ENCODE assay signal across 37 cellular contexts in the genomic region with DNA sequence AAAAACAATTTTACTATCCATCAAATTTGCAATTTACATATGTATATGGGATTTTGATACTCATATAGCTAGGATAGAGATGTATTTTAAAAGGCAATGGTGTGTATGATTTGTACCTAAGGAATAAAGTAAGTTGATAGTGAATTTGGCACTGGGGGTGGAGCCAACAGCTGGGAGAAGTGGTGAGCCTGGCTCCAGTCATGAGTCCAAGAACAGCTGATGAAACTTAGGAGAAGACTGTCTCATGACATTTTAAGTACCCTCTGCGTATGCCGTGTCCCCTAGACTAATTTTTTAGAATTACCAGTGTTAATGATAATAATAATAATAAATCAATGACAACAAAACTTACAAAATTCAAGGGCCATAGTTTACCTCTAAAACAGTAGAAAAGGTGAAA.
"Had no signal": no experiment of that assay in that cellular context is flagged by ENCODE, and none has a peak within 500 bp of the region (broad histone marks: within the 10 kb centered on the region; RNA-seq: fewer than 3 reads in every experiment).

No MANE protein-coding gene starts in this region.

- H3K27me3 ChIP-seq: ascending aorta, body of pancreas, cardiac muscle cell had no signal

- H3K4me1 Mint-ChIP-seq: activated CD4-positive, alpha-beta memory T cell treated with anti-CD3 and anti-CD28 coated beads, Interleukin-2, amount 10 ng/mL, durations not matched to agents 7 days and 5 days; activated CD4-positive, alpha-beta T cell treated with anti-CD3 and anti-CD28 coated beads for 36 hours; activated CD4-positive, alpha-beta T cell treated with anti-CD3 and anti-CD28 coated beads, Interleukin-2, amount 10 ng/mL, durations not matched to agents 7 days and 5 days; activated CD8-positive, alpha-beta memory T cell treated with anti-CD3 and anti-CD28 coated beads, Interleukin-2, amount 10 ng/mL, durations not matched to agents 7 days and 5 days; activated naive CD4-positive, alpha-beta T cell treated with anti-CD3 and anti-CD28 coated beads, Interleukin-2, amount 10 ng/mL, durations not matched to agents 7 days and 5 days; activated naive CD4-positive, alpha-beta T cell treated with anti-CD3 and anti-CD28 coated beads, Interleukin-2, amount 50 U/mL, for 24 hours; activated naive CD8-positive, alpha-beta T cell treated with anti-CD3 and anti-CD28 coated beads, Interleukin-2, amount 10 ng/mL, durations not matched to agents 7 days and 5 days; activated naive CD8-positive, alpha-beta T cell treated with anti-CD3 and anti-CD28 coated beads, Interleukin-2, amount 50 U/mL, for 24 hours; central memory CD8-positive, alpha-beta T cell had no signal

- H3K9me3 Mint-ChIP-seq: activated CD4-positive, alpha-beta memory T cell treated with anti-CD3 and anti-CD28 coated beads, Interleukin-2, amount 10 ng/mL, durations not matched to agents 7 days and 5 days; activated naive CD4-positive, alpha-beta T cell treated with anti-CD3 and anti-CD28 coated beads, Interleukin-2, amount 50 U/mL, for 24 hours; activated naive CD8-positive, alpha-beta T cell treated with anti-CD3 and anti-CD28 coated beads, Interleukin-2, amount 50 U/mL, for 24 hours; activated T-helper 2 cell treated with anti-CD3 and anti-CD28 coated beads, Interferon-gamma antibody, Interleukin-2, Interleukin-4, amounts not matched to agents 10 μg/mL and 5 μg/mL and 100 μg/mL, durations not matched to agents 14 hours and 24 hours and 36 hours; T-helper 1 cell treated with Interleukin-12 subunit alpha and Interleukin-12 subunit beta and Interleukin-4 antibody, amounts not matched to agents 30 μg/mL and 1 μg/mL, for 36 hours had no signal

- H3K27ac ChIP-seq: ascending aorta, body of pancreas, cardiac muscle cell, VCaP had no signal

- H3K36me3 Mint-ChIP-seq: activated CD8-positive, alpha-beta memory T cell treated with anti-CD3 and anti-CD28 coated beads, Interleukin-2, amount 10 ng/mL, durations not matched to agents 7 days and 5 days; activated naive CD4-positive, alpha-beta T cell treated with anti-CD3 and anti-CD28 coated beads, Interleukin-2, amount 10 ng/mL, durations not matched to agents 7 days and 5 days; activated naive CD4-positive, alpha-beta T cell treated with anti-CD3 and anti-CD28 coated beads, Interleukin-2, amount 50 U/mL, for 24 hours; activated naive CD8-positive, alpha-beta T cell; activated naive CD8-positive, alpha-beta T cell treated with anti-CD3 and anti-CD28 coated beads, Interleukin-2, amount 10 ng/mL, durations not matched to agents 7 days and 5 days had no signal

- H3K27me3 Mint-ChIP-seq: activated CD4-positive, alpha-beta memory T cell treated with anti-CD3 and anti-CD28 coated beads, Interleukin-2, amount 10 ng/mL, durations not matched to agents 7 days and 5 days; activated CD4-positive, alpha-beta T cell treated with anti-CD3 and anti-CD28 coated beads, Interleukin-2, amount 10 ng/mL, durations not matched to agents 7 days and 5 days; activated CD8-positive, alpha-beta memory T cell treated with anti-CD3 and anti-CD28 coated beads, Interleukin-2, amount 10 ng/mL, durations not matched to agents 7 days and 5 days; activated naive CD4-positive, alpha-beta T cell treated with anti-CD3 and anti-CD28 coated beads, Interleukin-2, amount 10 ng/mL, durations not matched to agents 7 days and 5 days; activated naive CD8-positive, alpha-beta T cell treated with anti-CD3 and anti-CD28 coated beads, Interleukin-2, amount 10 ng/mL, durations not matched to agents 7 days and 5 days; activated naive CD8-positive, alpha-beta T cell treated with anti-CD3 and anti-CD28 coated beads, Interleukin-2, amount 50 U/mL, for 24 hours; activated T-cell treated with anti-CD3 and anti-CD28 coated beads, Interleukin-2, amount 50 U/mL, for 24 hours; central memory CD8-positive, alpha-beta T cell had no signal

- H3K36me3 ChIP-seq: ascending aorta, cardiac muscle cell had no signal

- H3K4me3 Mint-ChIP-seq: activated CD4-positive, alpha-beta memory T cell treated with anti-CD3 and anti-CD28 coated beads, Interleukin-2, amount 10 ng/mL, durations not matched to agents 7 days and 5 days; activated CD4-positive, alpha-beta T cell treated with anti-CD3 and anti-CD28 coated beads for 36 hours; activated CD4-positive, alpha-beta T cell treated with anti-CD3 and anti-CD28 coated beads, Interleukin-2, amount 10 ng/mL, durations not matched to agents 7 days and 5 days; activated CD8-positive, alpha-beta memory T cell treated with anti-CD3 and anti-CD28 coated beads, Interleukin-2, amount 10 ng/mL, durations not matched to agents 7 days and 5 days; activated CD8-positive, alpha-beta T cell treated with anti-CD3 and anti-CD28 coated beads, Interleukin-2, amount 10 ng/mL, durations not matched to agents 7 days and 5 days; activated naive CD4-positive, alpha-beta T cell treated with anti-CD3 and anti-CD28 coated beads, Interleukin-2, amount 10 ng/mL, durations not matched to agents 7 days and 5 days; activated naive CD4-positive, alpha-beta T cell treated with anti-CD3 and anti-CD28 coated beads, Interleukin-2, amount 50 U/mL, for 24 hours; activated naive CD8-positive, alpha-beta T cell; activated naive CD8-positive, alpha-beta T cell treated with anti-CD3 and anti-CD28 coated beads, Interleukin-2, amount 10 ng/mL, durations not matched to agents 7 days and 5 days; activated naive CD8-positive, alpha-beta T cell treated with anti-CD3 and anti-CD28 coated beads, Interleukin-2, amount 50 U/mL, for 24 hours; activated T-cell treated with anti-CD3 and anti-CD28 coated beads, Interleukin-2, amount 50 U/mL, for 24 hours; central memory CD8-positive, alpha-beta T cell; T-helper 1 cell treated with Interleukin-12 subunit alpha and Interleukin-12 subunit beta and Interleukin-4 antibody, amounts not matched to agents 30 μg/mL and 1 μg/mL, for 36 hours; T-helper 2 cell treated with Interferon-gamma antibody and Interleukin-4, amounts not matched to agents 5 μg/mL and 100 μg/mL, for 36 hours had no signal

- DNase-seq: activated CD4-positive, alpha-beta memory T cell treated with anti-CD3 and anti-CD28 coated beads, Interleukin-2, amount 10 ng/mL, durations not matched to agents 7 days and 5 days; activated CD4-positive, alpha-beta T cell treated with anti-CD3 and anti-CD28 coated beads for 1 hour; activated CD4-positive, alpha-beta T cell treated with anti-CD3 and anti-CD28 coated beads for 36 hours; activated CD4-positive, alpha-beta T cell treated with anti-CD3 and anti-CD28 coated beads for 48 hours; activated CD4-positive, alpha-beta T cell treated with anti-CD3 and anti-CD28 coated beads, Interleukin-2, amount 10 ng/mL, durations not matched to agents 7 days and 5 days; activated CD4-positive, alpha-beta T cell treated with anti-CD3 and anti-CD28 coated beads, Interleukin-2, amount 50 U/mL, for 48 hours; activated CD4-positive, CD25-positive, alpha-beta regulatory T cell; activated CD8-positive, alpha-beta memory T cell treated with anti-CD3 and anti-CD28 coated beads for 24 hours; activated CD8-positive, alpha-beta memory T cell treated with anti-CD3 and anti-CD28 coated beads, Interleukin-2, amount 10 ng/mL, durations not matched to agents 7 days and 5 days; activated CD8-positive, alpha-beta memory T cell treated with anti-CD3 and anti-CD28 coated beads, Interleukin-2, amount 50 U/mL, for 48 hours; activated CD8-positive, alpha-beta T cell treated with anti-CD3 and anti-CD28 coated beads, Interleukin-2, amount 10 ng/mL, durations not matched to agents 7 days and 5 days; activated effector memory CD4-positive, alpha-beta T cell treated with Interleukin-2 at 50 U/mL for 16 hours; activated gamma-delta T cell; activated naive CD4-positive, alpha-beta T cell treated with anti-CD3 and anti-CD28 coated beads, Interleukin-2, amount 10 ng/mL, durations not matched to agents 7 days and 5 days; activated naive CD4-positive, alpha-beta T cell treated with Interleukin-2 at 50 U/mL for 16 hours; activated naive CD8-positive, alpha-beta T cell treated with anti-CD3 and anti-CD28 coated beads, Interleukin-2, amount 10 ng/mL, durations not matched to agents 7 days and 5 days; activated naive CD8-positive, alpha-beta T cell treated with anti-CD3 and anti-CD28 coated beads, Interleukin-2, amount 50 U/mL, for 24 hours; activated T-cell treated with anti-CD3 and anti-CD28 coated beads, Interleukin-2, amount 50 U/mL, for 24 hours; activated T-cell treated with anti-CD3 and anti-CD28 coated beads, Interleukin-2, amount 50 U/mL, for 48 hours; amygdala; anterior cingulate cortex; body of pancreas; caudate nucleus; cerebellar nuclear complex; T-helper 1 cell; T-helper 2 cell; T-helper 9 cell had no signal

- H3K4me1 ChIP-seq: body of pancreas had no signal

- H3K4me3 ChIP-seq: ascending aorta, body of pancreas, cardiac muscle cell had no signal

- H3K27ac Mint-ChIP-seq: activated CD4-positive, alpha-beta memory T cell treated with anti-CD3 and anti-CD28 coated beads, Interleukin-2, amount 10 ng/mL, durations not matched to agents 7 days and 5 days; activated CD4-positive, alpha-beta T cell treated with anti-CD3 and anti-CD28 coated beads for 36 hours; activated CD4-positive, alpha-beta T cell treated with anti-CD3 and anti-CD28 coated beads, Interleukin-2, amount 10 ng/mL, durations not matched to agents 7 days and 5 days; activated CD8-positive, alpha-beta memory T cell treated with anti-CD3 and anti-CD28 coated beads, Interleukin-2, amount 10 ng/mL, durations not matched to agents 7 days and 5 days; activated CD8-positive, alpha-beta T cell treated with anti-CD3 and anti-CD28 coated beads, Interleukin-2, amount 10 ng/mL, durations not matched to agents 7 days and 5 days; activated naive CD4-positive, alpha-beta T cell treated with anti-CD3 and anti-CD28 coated beads, Interleukin-2, amount 10 ng/mL, durations not matched to agents 7 days and 5 days; activated naive CD4-positive, alpha-beta T cell treated with anti-CD3 and anti-CD28 coated beads, Interleukin-2, amount 50 U/mL, for 24 hours; activated naive CD8-positive, alpha-beta T cell; activated naive CD8-positive, alpha-beta T cell treated with anti-CD3 and anti-CD28 coated beads, Interleukin-2, amount 10 ng/mL, durations not matched to agents 7 days and 5 days; activated naive CD8-positive, alpha-beta T cell treated with anti-CD3 and anti-CD28 coated beads, Interleukin-2, amount 50 U/mL, for 24 hours; activated T-cell treated with anti-CD3 and anti-CD28 coated beads, Interleukin-2, amount 50 U/mL, for 24 hours; activated T-helper 2 cell treated with anti-CD3 and anti-CD28 coated beads, Interferon-gamma antibody, Interleukin-2, Interleukin-4, amounts not matched to agents 10 μg/mL and 5 μg/mL and 100 μg/mL, durations not matched to agents 14 hours and 24 hours and 36 hours; T-helper 1 cell treated with Interleukin-12 subunit alpha and Interleukin-12 subunit beta and Interleukin-4 antibody, amounts not matched to agents 30 μg/mL and 1 μg/mL, for 36 hours; T-helper 2 cell treated with Interferon-gamma antibody and Interleukin-4, amounts not matched to agents 5 μg/mL and 100 μg/mL, for 36 hours had no signal

- H3K9me3 ChIP-seq: ascending aorta, body of pancreas had no signal

- ATAC-seq: activated CD4-positive, alpha-beta T cell treated with anti-CD3 and anti-CD28 coated beads for 36 hours; activated CD4-positive, CD25-positive, alpha-beta regulatory T cell treated with anti-CD3 and anti-CD28 coated beads, Interleukin-2, amount 50 U/mL, for 24 hours; activated CD8-positive, alpha-beta memory T cell treated with anti-CD3 and anti-CD28 coated beads, Interleukin-2, amount 10 ng/mL, durations not matched to agents 7 days and 5 days; activated CD8-positive, alpha-beta T cell treated with anti-CD3 and anti-CD28 coated beads, Interleukin-2, amount 10 ng/mL, durations not matched to agents 7 days and 5 days; activated naive CD8-positive, alpha-beta T cell treated with anti-CD3 and anti-CD28 coated beads, Interleukin-2, amount 50 U/mL, for 24 hours; body of pancreas had no signal
